In the genomic region with DNA sequence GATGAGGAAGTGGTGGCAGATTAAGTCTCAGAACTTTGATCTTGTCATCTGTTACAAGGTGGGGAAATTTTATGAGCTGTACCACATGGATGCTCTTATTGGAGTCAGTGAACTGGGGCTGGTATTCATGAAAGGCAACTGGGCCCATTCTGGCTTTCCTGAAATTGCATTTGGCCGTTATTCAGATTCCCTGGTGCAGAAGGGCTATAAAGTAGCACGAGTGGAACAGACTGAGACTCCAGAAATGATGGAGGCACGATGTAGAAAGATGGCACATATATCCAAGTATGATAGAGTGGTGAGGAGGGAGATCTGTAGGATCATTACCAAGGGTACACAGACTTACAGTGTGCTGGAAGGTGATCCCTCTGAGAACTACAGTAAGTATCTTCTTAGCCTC, we compare ENCODE assay signal across 1 cellular context.
A peak's percentile ranks its signal among the peaks of the same experiment; 100 is the strongest.
TF ChIP-seq lines count a peak whose summit lies in the region.

No MANE protein-coding gene starts in this region.

TF ChIP-seq in K562, 482 proteins besides CTCF, POLR2A, EP300 and RAD21:
- TF ChIP-seq POLR2B (IDR thresholded peaks at IDR 0.05; ENCODE audit: low read depth, partially characterized antibody), result peak; percentile 13
- peak; percentile 25; the same call in 1 of the 2 replicates for TF ChIP-seq SPI1 (IDR thresholded peaks at IDR 0.05; ENCODE audit: borderline replicate concordance, low read depth, low read length)
- 0 out of 2 replicates have a peak, but pooled peaks have one; percentile 45 for TF ChIP-seq SUPT5H (IDR thresholded peaks at IDR 0.05)
- TF ChIP-seq PRMT5 (CRISPR knock-in tag; IDR thresholded peaks at IDR 0.05), result no peak
- TF ChIP-seq RBM17 (IDR thresholded peaks at IDR 0.05; ENCODE audit: borderline replicate concordance, low read depth, low read length), result no peak
- no peak for TF ChIP-seq CEBPG (CRISPR knock-in tag; IDR thresholded peaks at IDR 0.05)
- no peak for TF ChIP-seq CEBPG (tag; conservative IDR thresholded peaks at IDR 0.05 in 1 of 2, IDR thresholded peaks at IDR 0.05 in 1 of 2)
- no peak for TF ChIP-seq DLX4 (CRISPR knock-in tag; IDR thresholded peaks at IDR 0.05)
